Comparison of ENCODE assay signal across 11 cellular contexts in genomic region chr1:59151387-59151761, GRCh38.
DNase-seq lines count a peak whose midpoint lies in the region; ATAC-seq, FAIRE-seq and TF ChIP-seq lines count a peak whose summit lies in the region.
"Had no signal": no experiment of that assay in that cellular context is flagged by ENCODE, and none has a peak within 500 bp of the region (broad histone marks: within the 10 kb centered on the region; RNA-seq: fewer than 3 reads in every experiment).

No MANE protein-coding gene starts in this region.

- H3K4me3 ChIP-seq in GM23248, result peak overlapping the region; percentile 36; the same call in 1 of the 2 replicates
- peak overlapping the region in 1 of 3 experiments; percentile 19 for H3K4me3 ChIP-seq in keratinocyte (ENCODE audit: control insufficient read depth in 2 of 3, extremely low read depth in 1 of 3, insufficient read depth in 2 of 3, low read depth in 1 of 3, low read length in 3 of 3)
- H3K4me3 ChIP-seq in skeletal muscle tissue (ENCODE audit: low read length in 3 of 3), result peak overlapping the region; percentile 52 to 67 (median 64)
- H3K4me3 ChIP-seq: SK-N-MC had no signal

- H4K20me1 ChIP-seq in GM23248 (ENCODE audit: insufficient read depth) (no peaks in the 10 kb centered on the region), keratinocyte (ENCODE audit: control insufficient read depth, extremely low read depth, insufficient read depth, low read length) (no peaks in the 10 kb centered on the region)

- H3K27ac ChIP-seq in GM23248 (peak overlapping the region; percentile 89), keratinocyte (ENCODE audit: control insufficient read depth, insufficient read depth, low read length) (peak overlapping the region; percentile 60), skeletal muscle tissue (ENCODE audit: low read depth, low read length) (peak overlapping the region; percentile 88)
- H3K27ac ChIP-seq: SK-N-MC had no signal

- H3K79me2 ChIP-seq in GM23248 (ENCODE audit: insufficient read depth) (no peaks in the 10 kb centered on the region), keratinocyte (ENCODE audit: control insufficient read depth, insufficient read depth, low read length) (no peaks in the 10 kb centered on the region)

- dilution Hi-C loops in keratinocyte (cut with MboI; ENCODE audit: extremely low pct_ligation_motif_present, low sequenced_read_pairs), result no loop called here

- WGBS in GM23248 (ENCODE audit: low coverage in 1 of 2, low lambda C conversion rate in 2 of 2, missing lambda C conversion rate in 2 of 2), 2 experiments, result 2 to 4% methylated on average over 4 of the region's 4 CpGs

- intact Hi-C loops in activated B cell treated with CpG ODN at 0.5 μM for 24 hours (cut with micrococcal nuclease), result no loop called here

- H3K9me3 ChIP-seq in GM23248 (ENCODE audit: low read depth), result no peaks in the 10 kb centered on the region
- no peaks in the 10 kb centered on the region for H3K9me3 ChIP-seq in keratinocyte (ENCODE audit: control insufficient read depth, low read depth, low read length)
- no peaks in the 10 kb centered on the region for H3K9me3 ChIP-seq in skeletal muscle tissue (ENCODE audit: control insufficient read depth in 3 of 3, low read length in 3 of 3)

- CTCF ChIA-PET in activated B cell treated with CpG ODN at 0.5 μM for 24 hours (lab: Charles Lee), result no interaction called here

- H3K36me3 Mint-ChIP-seq in activated B cell treated with CpG ODN at 0.5 μM for 24 hours (ENCODE audit: low read depth), result no peaks in the 10 kb centered on the region

- H3K4me2 ChIP-seq in GM23248 (ENCODE audit: unreplicated experiment) (peak overlapping the region; percentile 52), keratinocyte (ENCODE audit: control insufficient read depth, extremely low read depth, insufficient read depth, low read depth, low read length) (peak overlapping the region; percentile 86)

- FAIRE-seq in keratinocyte (lab: Jason Lieb, UNC), result no peak

- H3K4me1 Mint-ChIP-seq in activated B cell treated with CpG ODN at 0.5 μM for 24 hours, result peaks cover 29% of the 10 kb centered on the region

- H3K9me3 Mint-ChIP-seq in activated B cell treated with CpG ODN at 0.5 μM for 24 hours, result no peaks in the 10 kb centered on the region
- H3K9me3 Mint-ChIP-seq: CD8-positive, alpha-beta T cell; stimulated activated naive CD8-positive, alpha-beta T cell treated with anti-CD3 and anti-CD28 coated beads, Interleukin-15, Interleukin-2, amounts not matched to agents 100 ng/mL and 50 ng/mL, for 24 hours had no signal

- no peaks in the 10 kb centered on the region for H3K9me2 ChIP-seq in GM23248 (ENCODE audit: insufficient read depth)

- H3K27me3 Mint-ChIP-seq in activated B cell treated with CpG ODN at 0.5 μM for 24 hours, result no peaks in the 10 kb centered on the region
- H3K27me3 Mint-ChIP-seq: stimulated activated naive CD8-positive, alpha-beta T cell treated with anti-CD3 and anti-CD28 coated beads, Interleukin-15, Interleukin-2, amounts not matched to agents 100 ng/mL and 50 ng/mL, for 24 hours had no signal

- peaks cover 3% of the 10 kb centered on the region for H3K9me1 ChIP-seq in keratinocyte (ENCODE audit: control insufficient read depth, extremely low read depth, insufficient read depth, low read length)

- peak overlapping the region; percentile 64 for H3K9ac ChIP-seq in GM23248
- H3K9ac ChIP-seq in keratinocyte (ENCODE audit: control insufficient read depth, extremely low read depth, insufficient read depth, low read length), result peak overlapping the region; percentile 40
- H3K9ac ChIP-seq in skeletal muscle tissue (ENCODE audit: low read depth in 1 of 3, low read length in 3 of 3), result peak overlapping the region; percentile 0 to 80 (median 64)

- H3K27me3 ChIP-seq in GM23248 (replicated peaks; ENCODE audit: insufficient read depth), result no peaks in the 10 kb centered on the region
- no peaks in the 10 kb centered on the region for H3K27me3 ChIP-seq in keratinocyte (ENCODE audit: control insufficient read depth, extremely low read depth, insufficient read depth, low read length)
- H3K27me3 ChIP-seq in skeletal muscle tissue (ENCODE audit: control insufficient read depth in 3 of 3, insufficient read depth in 3 of 3, low read length in 3 of 3), result no peaks in the 10 kb centered on the region

- H3K4me3 Mint-ChIP-seq in activated B cell treated with CpG ODN at 0.5 μM for 24 hours, result no peak overlapping the region
- H3K4me3 Mint-ChIP-seq: CD8-positive, alpha-beta T cell; stimulated activated naive CD8-positive, alpha-beta T cell treated with anti-CD3 and anti-CD28 coated beads, Interleukin-15, Interleukin-2, amounts not matched to agents 100 ng/mL and 50 ng/mL, for 24 hours had no signal

- in situ Hi-C loops in GM23248 (cut with MboI), result no loop called here

- H3K27ac Mint-ChIP-seq in activated B cell treated with CpG ODN at 0.5 μM for 24 hours, result peak overlapping the region; percentile 8
- H3K27ac Mint-ChIP-seq: CD8-positive, alpha-beta T cell had no signal

- H3F3A ChIP-seq in GM23248 (ENCODE audit: insufficient read depth), result peaks cover 48% of the 10 kb centered on the region

- ATAC-seq in activated B cell treated with CpG ODN at 0.5 μM for 24 hours (ENCODE audit: low read depth), result no peak
- no peak for ATAC-seq in GM19397 (IDR thresholded peaks at IDR 0.05; ENCODE audit: unreplicated experiment)
- ATAC-seq in HG02642 (IDR thresholded peaks at IDR 0.05; ENCODE audit: poor library complexity, unreplicated experiment), result no peak
- ATAC-seq in GM21423 (IDR thresholded peaks at IDR 0.05; ENCODE audit: unreplicated experiment), result no peak

- POLR2A ChIA-PET in activated B cell treated with CpG ODN at 0.5 μM for 24 hours (lab: Charles Lee), result interaction anchor here (1.0 to 2.2 kb wide), 2 partner anchors 145 to 368 kb away, joined by 3 to 7 read pairs; partner anchors contain the start of genes FGGY and JUN

- TF ChIP-seq CTCF in activated B cell treated with CpG ODN at 0.5 μM for 24 hours (IDR thresholded peaks at IDR 0.05) (no peak), keratinocyte (optimal IDR thresholded peaks at IDR 0.05 in 1 of 3, IDR thresholded peaks at IDR 0.05 in 1 of 3, conservative IDR thresholded peaks at IDR 0.05 in 1 of 3; ENCODE audit: extremely low read depth in 1 of 3, insufficient read depth in 2 of 3, low read length in 3 of 3) (no peak)

- DNase-seq in GM23248, result no peak
- DNase-seq in activated B cell treated with CpG ODN at 0.5 μM for 24 hours, result no peak
- DNase-seq in keratinocyte (ENCODE audit: low read depth, low spot score), result no peak
- no peak for DNase-seq in SK-N-DZ (ENCODE audit: low spot score)
- DNase-seq: CD8-positive, alpha-beta T cell had no signal

- H3K4me1 ChIP-seq in GM23248 (ENCODE audit: insufficient read depth) (peaks cover 61% of the 10 kb centered on the region), keratinocyte (ENCODE audit: control insufficient read depth, extremely low read depth, insufficient read depth, low read length) (peaks cover 23% of the 10 kb centered on the region), skeletal muscle tissue (ENCODE audit: control insufficient read depth in 3 of 3, insufficient read depth in 3 of 3, low read length in 3 of 3) (peaks cover 26 to 44% (median 28%) of the 10 kb centered on the region in 3 donors)

- H3K36me3 ChIP-seq in GM23248 (ENCODE audit: low read depth) (no peaks in the 10 kb centered on the region), keratinocyte (ENCODE audit: control insufficient read depth in 2 of 2, extremely low read depth in 1 of 2, insufficient read depth in 2 of 2, low read length in 2 of 2) (no peaks in the 10 kb centered on the region), skeletal muscle tissue (ENCODE audit: control insufficient read depth in 3 of 3, insufficient read depth in 3 of 3, low read length in 3 of 3) (no peaks in the 10 kb centered on the region)

- H2AFZ ChIP-seq in GM23248, result 0 out of 2 replicates have a peak overlapping the region, but pooled peaks have one; percentile 12
- H2AFZ ChIP-seq in keratinocyte (ENCODE audit: control insufficient read depth, low read length), result no peak overlapping the region
